1 cellular context compared by ENCODE assay signal in genomic region chr1:37697737-37698136, GRCh38.
TF ChIP-seq lines count a peak whose summit lies in the region.

No MANE protein-coding gene starts in this region.

TF ChIP-seq in HepG2, 621 proteins besides CTCF, POLR2A, EP300 and RAD21:
- TF ChIP-seq TRIM22 (IDR thresholded peaks at IDR 0.05), result no peak
- no peak for TF ChIP-seq ZNF484 (CRISPR knock-in tag; IDR thresholded peaks at IDR 0.05; ENCODE audit: borderline replicate concordance, low read depth)
- TF ChIP-seq ZFP36 (IDR thresholded peaks at IDR 0.05; ENCODE audit: borderline replicate concordance, low read depth, low read length, partially characterized antibody), result no peak
- TF ChIP-seq ZNF781 (CRISPR knock-in tag; IDR thresholded peaks at IDR 0.05; ENCODE audit: borderline replicate concordance, not compliant biosample characterization), result no peak
- no peak for TF ChIP-seq SPEN (CRISPR knock-in tag; IDR thresholded peaks at IDR 0.05; ENCODE audit: low read depth)
